ENCODE assay signal across 8 cellular contexts in the genomic region with DNA sequence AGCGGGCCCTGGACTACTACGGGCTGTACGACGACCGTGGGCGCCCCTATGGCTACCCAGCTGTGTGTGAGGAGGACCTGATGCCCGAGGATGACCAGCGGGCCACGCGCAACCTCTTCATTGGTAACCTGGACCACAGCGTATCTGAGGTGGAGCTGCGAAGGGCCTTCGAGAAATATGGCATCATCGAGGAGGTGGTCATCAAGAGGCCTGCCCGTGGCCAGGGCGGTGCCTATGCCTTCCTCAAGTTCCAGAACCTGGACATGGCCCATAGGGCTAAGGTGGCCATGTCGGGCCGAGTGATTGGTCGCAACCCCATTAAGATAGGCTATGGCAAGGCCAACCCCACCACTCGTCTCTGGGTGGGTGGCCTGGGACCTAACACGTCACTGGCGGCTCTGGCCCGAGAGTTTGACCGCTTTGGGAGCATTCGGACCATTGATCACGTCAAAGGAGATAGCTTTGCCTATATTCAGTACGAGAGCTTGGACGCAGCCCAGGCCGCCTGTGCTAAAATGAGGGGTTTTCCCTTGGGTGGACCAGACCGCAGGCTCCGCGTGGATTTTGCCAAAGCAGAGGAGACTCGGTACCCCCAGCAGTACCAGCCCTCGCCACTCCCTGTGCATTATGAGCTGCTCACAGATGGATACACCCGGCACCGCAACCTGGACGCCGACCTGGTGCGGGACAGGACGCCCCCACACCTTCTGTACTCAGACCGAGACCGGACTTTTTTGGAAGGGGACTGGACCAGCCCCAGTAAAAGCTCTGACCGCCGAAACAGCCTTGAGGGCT. TPM values are rescaled to one million over a fixed set of nuclear protein-coding genes. Genes with fewer than 3 reads are reported as not detected.
DNase-seq lines count a peak whose midpoint lies in the region; ATAC-seq and TF ChIP-seq lines count a peak whose summit lies in the region.

No MANE protein-coding gene starts in this region.

- TF ChIP-seq EP300 in esophagus muscularis mucosa (IDR thresholded peaks at IDR 0.05): no peak

- H3K4me3 Mint-ChIP-seq in CD4-positive, alpha-beta memory T cell: peak overlapping the region; percentile 58 to 91 (median 63)

- no peak overlapping the region for H2AFZ ChIP-seq in neuronal stem cell (ENCODE audit: low read length)

- H4K91ac ChIP-seq in neuronal stem cell (ENCODE audit: low read depth, low read length, poor library complexity): no peak overlapping the region

- intact Hi-C loops in CD4-positive, alpha-beta memory T cell (cut with micrococcal nuclease): no loop called here
- intact Hi-C loops in esophagus muscularis mucosa (cut with DNase I): loop anchor here (5.0 kb wide), 1 partner anchor 105 kb away; no protein-coding TSS in a partner anchor

- peak overlapping the region; percentile 95 for H3K18ac ChIP-seq in neuronal stem cell (ENCODE audit: low read length)

- DNase-seq in CD4-positive, alpha-beta memory T cell: peak in 1 of 5 donors; percentile 38
- DNase-seq in RWPE1 (ENCODE audit: low spot score) (no peak), esophagus muscularis mucosa (ENCODE audit: extremely low spot score) (no peak), neuronal stem cell (ENCODE audit: low spot score) (no peak), ureter (ENCODE audit: low spot score) (no peak), hepatic stellate cell (ENCODE audit: low spot score) (no peak)
- no peak for DNase-seq in stimulated activated CD8-positive, alpha-beta memory T cell treated with anti-CD3 and anti-CD28 coated beads, Interleukin-4, amount 100 ng/mL, for 48 hours

- no peaks in the 10 kb centered on the region for H3K27me3 ChIP-seq in CD4-positive, alpha-beta memory T cell (ENCODE audit: insufficient read depth, low read length)
- H3K27me3 ChIP-seq in esophagus muscularis mucosa (no peaks in the 10 kb centered on the region), neuronal stem cell (ENCODE audit: control insufficient read depth in 3 of 3, insufficient read depth in 3 of 3, low read depth in 1 of 3, low read length in 3 of 3) (no peaks in the 10 kb centered on the region)

- no peak overlapping the region for H2BK15ac ChIP-seq in neuronal stem cell (ENCODE audit: low read length)

- H4K8ac ChIP-seq in neuronal stem cell (ENCODE audit: low read depth, low read length): no peak overlapping the region

- peak overlapping the region; percentile 70 for H3K4me2 ChIP-seq in neuronal stem cell (ENCODE audit: insufficient read depth, low read length, poor library complexity, severe bottlenecking)

- peaks cover 43 to 68% of the 10 kb centered on the region in 2 donors for H3K36me3 Mint-ChIP-seq in CD4-positive, alpha-beta memory T cell

- no peak overlapping the region for H3K4ac ChIP-seq in neuronal stem cell (ENCODE audit: low read length)

- peaks cover 68% of the 10 kb centered on the region for H3K4me1 ChIP-seq in CD4-positive, alpha-beta memory T cell (ENCODE audit: insufficient read depth, low read length)
- H3K4me1 ChIP-seq in esophagus muscularis mucosa: peaks cover 50 to 93% (median 72%) of the 10 kb centered on the region in 4 donors
- H3K4me1 ChIP-seq in neuronal stem cell (ENCODE audit: control insufficient read depth in 2 of 2, insufficient read depth in 1 of 2, low read depth in 1 of 2, low read length in 2 of 2): peaks cover 8 to 18% of the 10 kb centered on the region in 2 donors

- peak overlapping the region; percentile 95 for H3K9ac ChIP-seq in neuronal stem cell (ENCODE audit: low read depth, low read length, poor library complexity)

- WGBS in esophagus muscularis mucosa: 91% methylated on average over 18 of the region's 44 CpGs
- WGBS in neuronal stem cell (ENCODE audit: extremely low coverage in 2 of 2, insufficient read length in 2 of 2, insufficient replicate concordance in 1 of 2), 2 donors: no CpG with 5 or more reads among the region's 44 CpGs

- H2BK120ac ChIP-seq in neuronal stem cell (ENCODE audit: low read depth, low read length): no peak overlapping the region

- no peak overlapping the region for H2BK12ac ChIP-seq in neuronal stem cell (ENCODE audit: low read length)

- peak overlapping the region in 1 of 2 donors; percentile 57 for H3K4me3 ChIP-seq in CD4-positive, alpha-beta memory T cell (ENCODE audit: low read length in 2 of 2)
- H3K4me3 ChIP-seq in esophagus muscularis mucosa (peak overlapping the region; percentile 80 to 98 (median 90)), neuronal stem cell (ENCODE audit: low read length in 2 of 2) (peak overlapping the region; percentile 67 to 93)

- POLR2A ChIA-PET in CD4-positive, alpha-beta memory T cell (lab: Charles Lee; ENCODE audit: partially characterized antibody): interaction anchor here (0.7 to 3.2 kb wide), 8 partner anchors 7 to 283 kb away, joined by 3 to 15 read pairs (median 4); partner anchors contain the start of genes DCAF1 and MANF
- POLR2A ChIA-PET in RWPE1 (lab: Yijun Ruan, JAX; ENCODE audit: low non-redundant PET): no interaction called here

- CTCF ChIA-PET in CD4-positive, alpha-beta memory T cell (lab: Charles Lee; ENCODE audit: partially characterized antibody): interaction anchor here (1.0 to 1.4 kb wide), 3 partner anchors 42 to 293 kb away, joined by 3 read pairs; no protein-coding TSS in a partner anchor
- CTCF ChIA-PET in RWPE1 (lab: Yijun Ruan, JAX): no interaction called here

- H3K27ac Mint-ChIP-seq in CD4-positive, alpha-beta memory T cell: peak overlapping the region in 6 of 7 donors; percentile 61 to 97 (median 80)

- no peak for TF ChIP-seq CTCF in RWPE1 (conservative IDR thresholded peaks at IDR 0.05; ENCODE audit: low read depth)
- TF ChIP-seq CTCF in esophagus muscularis mucosa (IDR thresholded peaks at IDR 0.05): no peak

- peaks cover 53% of the 10 kb centered on the region for H3K36me3 ChIP-seq in CD4-positive, alpha-beta memory T cell (ENCODE audit: insufficient read depth, low read length)
- peaks cover 37 to 76% (median 70%) of the 10 kb centered on the region in 4 donors for H3K36me3 ChIP-seq in esophagus muscularis mucosa
- peaks cover 73 to 91% of the 10 kb centered on the region in 2 donors for H3K36me3 ChIP-seq in neuronal stem cell (replicated peaks in 1 of 2; ENCODE audit: control insufficient read depth in 2 of 2, insufficient read depth in 2 of 2, low read length in 2 of 2)

- peak overlapping the region; percentile 95 for H2AK5ac ChIP-seq in neuronal stem cell (ENCODE audit: low read depth, low read length)

- H3K27me3 Mint-ChIP-seq in CD4-positive, alpha-beta memory T cell: no peaks in the 10 kb centered on the region

- H3K4me1 Mint-ChIP-seq in CD4-positive, alpha-beta memory T cell: peaks cover 36 to 77% (median 62%) of the 10 kb centered on the region in 4 donors

- no peaks in the 10 kb centered on the region for H3K9me3 Mint-ChIP-seq in CD4-positive, alpha-beta memory T cell

- peak overlapping the region; percentile 79 for H3K27ac ChIP-seq in CD4-positive, alpha-beta memory T cell (ENCODE audit: low read depth, low read length)
- peak overlapping the region; percentile 85 for H3K27ac ChIP-seq in RWPE1
- H3K27ac ChIP-seq in esophagus muscularis mucosa (replicated peaks in 1 of 4): peak overlapping the region; percentile 89 to 95 (median 93)
- H3K27ac ChIP-seq in neuronal stem cell (replicated peaks; ENCODE audit: low read length): no peak overlapping the region

- H3K79me1 ChIP-seq in neuronal stem cell (ENCODE audit: low read depth, low read length): peaks cover 19% of the 10 kb centered on the region

- H3K23ac ChIP-seq in neuronal stem cell (ENCODE audit: low read depth, low read length, poor library complexity): peak overlapping the region; percentile 78

- no peak overlapping the region for H3K14ac ChIP-seq in neuronal stem cell (ENCODE audit: low read length)

- no peak for ATAC-seq in HG02884 (IDR thresholded peaks at IDR 0.05; ENCODE audit: unreplicated experiment)

- H2BK5ac ChIP-seq in neuronal stem cell (ENCODE audit: low read length): peak overlapping the region; percentile 46

- H3K9me3 ChIP-seq in CD4-positive, alpha-beta memory T cell (ENCODE audit: control insufficient read depth in 1 of 2, low read length in 2 of 2): no peaks in the 10 kb centered on the region
- H3K9me3 ChIP-seq in esophagus muscularis mucosa: no peaks in the 10 kb centered on the region
- H3K9me3 ChIP-seq in neuronal stem cell (replicated peaks in 1 of 2; ENCODE audit: control insufficient read depth in 2 of 2, insufficient read depth in 1 of 2, low read depth in 1 of 2, low read length in 2 of 2): peaks cover 15 to 25% of the 10 kb centered on the region in 2 donors

- no peak for TF ChIP-seq POLR2A in esophagus muscularis mucosa (IDR thresholded peaks at IDR 0.05; ENCODE audit: low read depth)

RNA-seq across cellular contexts. Expression of gene RBM15B, which starts 1.4 kb away (rescaled TPM):
- total RNA-seq in CD4-positive, alpha-beta memory T cell: 10 to 100 TPM; 38.3 to 39.9 TPM
- 10 to 100 TPM in 1 of 2 donors, 1 to 10 TPM in 1; 9.9 to 28.2 TPM for polyA plus RNA-seq in CD4-positive, alpha-beta memory T cell
- total RNA-seq in esophagus muscularis mucosa (10 to 100 TPM; 27.8 to 50.5 (median 42.6) TPM), ureter (34.3 TPM)
- 44.8 TPM for polyA plus RNA-seq in neuronal stem cell (2013, experiment 1 of 2)
- polyA plus RNA-seq in neuronal stem cell (2013, experiment 2 of 2): 45.4 TPM

RNA-seq across cellular contexts. Expression of gene MANF, which starts 7.4 kb away (rescaled TPM):
- total RNA-seq in CD4-positive, alpha-beta memory T cell: 10 to 100 TPM; 74.8 to 79.0 TPM
- polyA plus RNA-seq in CD4-positive, alpha-beta memory T cell: 10 to 100 TPM; 39.0 to 64.1 TPM
- total RNA-seq in esophagus muscularis mucosa (10 to 100 TPM; 16.2 to 34.6 (median 24.9) TPM), ureter (90.4 TPM)
- polyA plus RNA-seq in neuronal stem cell (2013, experiment 1 of 2): 106 TPM
- 113 TPM for polyA plus RNA-seq in neuronal stem cell (2013, experiment 2 of 2)
